In genomic region chr1:203861379-203862184, GRCh38 we compare ENCODE assay signal across 8 cellular contexts. TPM values are rescaled to one million over a fixed set of nuclear protein-coding genes. Genes with fewer than 3 reads are reported as not detected.
DNase-seq lines count a peak whose midpoint lies in the region; ATAC-seq and TF ChIP-seq lines count a peak whose summit lies in the region.

TSS of gene SNRPE (plus strand) at chr1:203861599. CDS start at chr1:203861660, 61 bp downstream.

- H3K36me3 ChIP-seq in PC-9 (ENCODE audit: low read depth) (peaks cover 30% of the 10 kb centered on the region), mucosa of stomach (ENCODE audit: control insufficient read depth, insufficient read depth, low read length) (no peaks in the 10 kb centered on the region)

- POLR2A ChIA-PET in PC-9 (lab: Charles Lee; ENCODE audit: unreplicated experiment): no interaction called here

- H3K9me3 ChIP-seq in PC-9 (ENCODE audit: insufficient read depth, low read depth) (no peaks in the 10 kb centered on the region), mucosa of stomach (ENCODE audit: control insufficient read depth, low read length) (no peaks in the 10 kb centered on the region)

- H3K9me2 ChIP-seq in PC-9 (ENCODE audit: insufficient read depth): no peaks in the 10 kb centered on the region

- ATAC-seq in GM21717 (IDR thresholded peaks at IDR 0.05; ENCODE audit: unreplicated experiment): peak; percentile 93

- TF ChIP-seq CTCF in PC-9 (conservative IDR thresholded peaks at IDR 0.05): peak; percentile 95

- in situ Hi-C loops in KBM-7 (cut with MboI; ENCODE audit: low pct_unique_long_range_greater_than_20kb, low sequenced_read_pairs): no loop called here

- H3K27me3 ChIP-seq in PC-9 (ENCODE audit: insufficient read depth, low read depth): no peaks in the 10 kb centered on the region
- no peaks in the 10 kb centered on the region for H3K27me3 ChIP-seq in mucosa of stomach (ENCODE audit: control insufficient read depth, insufficient read depth, low read length)

- peak; percentile 95 for TF ChIP-seq POLR2A in erythroblast (IDR thresholded peaks at IDR 0.05; ENCODE audit: low read length)

- peaks cover 48% of the 10 kb centered on the region for H3K79me2 ChIP-seq in PC-9 (ENCODE audit: low read depth)

- H3K27ac ChIP-seq in PC-9: peak within 1 kb of the TSS; percentile 66

- peak within 1 kb of the TSS; percentile 83 for H3K9ac ChIP-seq in mucosa of stomach (ENCODE audit: low read length)

- H3K4me3 ChIP-seq in PC-9 (peak within 1 kb of the TSS; percentile 85), mucosa of stomach (ENCODE audit: low read length) (peak within 1 kb of the TSS; percentile 94)

- H3K4me2 ChIP-seq in PC-9: peak within 1 kb of the TSS; percentile 96

- H3K4me1 ChIP-seq in PC-9 (replicated peaks; ENCODE audit: insufficient read depth) (peaks cover 21% of the 10 kb centered on the region), mucosa of stomach (ENCODE audit: control insufficient read depth, insufficient read depth, low read length) (peaks cover 5% of the 10 kb centered on the region)

- peaks cover 50% of the 10 kb centered on the region for H3F3A ChIP-seq in PC-9 (ENCODE audit: insufficient read depth, low read depth)

- H4K20me1 ChIP-seq in PC-9 (ENCODE audit: insufficient read depth): no peaks in the 10 kb centered on the region

- CTCF ChIA-PET in PC-9 (lab: Charles Lee): interaction anchor here (0.7 to 1.4 kb wide), 3 partner anchors 337 to 408 kb away, joined by 3 to 5 read pairs (median 3); no protein-coding TSS in a partner anchor

- intact Hi-C loops in PC-9 (cut with micrococcal nuclease; ENCODE audit: unreplicated experiment): loop anchor here (1.0 to 5.0 kb wide), 10 partner anchors 9 to 946 kb away; partner anchors contain the start of genes GOLT1A and SOX13

- BruUV-seq in PC-9 (replicated peaks; lab: Mats Ljungman, UMichigan): TSS peak; percentile 46

- H2AFZ ChIP-seq in PC-9: peak within 1 kb of the TSS; percentile 82

- DNase-seq in DMS79 (lab: John Stamatoyannopoulos, UW) (peak; percentile 98), KBM-7 (peak; percentile 98), PC-9 (peak; percentile 91 to 96), erythroblast (lab: John Stamatoyannopoulos, UW) (peak; percentile 98 to 99)
- peak; percentile 94 for DNase-seq in activated T-cell treated with anti-CD3 and anti-CD28 coated beads, Interleukin-2, amount 50 U/mL, for 1 hour
- peak; percentile 88 to 92 for DNase-seq in stimulated activated CD8-positive, alpha-beta memory T cell treated with anti-CD3 and anti-CD28 coated beads, Interleukin-7, amount 100 ng/mL, for 1 hour (ENCODE audit: low read depth in 2 of 2)

RNA-seq across cellular contexts. Expression of gene SNRPE, which starts in this region (rescaled TPM):
- 201 and 218 TPM in 2 replicates for total RNA-seq in PC-9 (2021)

Comparison
In these comparisons a context has a peak if more than half of its experiments do, and no peak if none do; other contexts are left out.
1. Peak in every context shown above with its lines: DNase-seq, ATAC-seq, H3K4me3 ChIP-seq and H3K27ac ChIP-seq.